ENCODE assay signal across 2 cellular contexts in the genomic region with DNA sequence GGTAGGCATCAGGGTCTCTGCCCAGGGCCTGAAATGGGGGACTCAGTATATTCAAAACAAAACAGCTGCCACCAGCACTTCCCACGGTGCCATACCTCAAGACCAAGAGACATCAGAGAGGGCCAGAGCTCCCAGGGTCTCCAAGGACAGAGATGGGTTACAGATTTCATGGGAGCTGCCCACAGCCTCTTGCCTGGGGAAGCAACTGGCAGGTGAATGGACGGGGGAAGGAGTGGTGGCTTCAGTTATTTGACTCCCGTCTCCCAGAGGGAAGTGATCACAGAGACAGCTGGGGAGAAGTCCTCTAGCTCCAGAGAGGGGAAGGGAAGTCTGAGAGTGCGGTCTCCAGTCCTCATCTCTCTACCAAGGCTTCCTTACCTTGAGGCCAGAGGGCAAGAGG.
TF ChIP-seq lines count a peak whose summit lies in the region.

No MANE protein-coding gene starts in this region.

TF ChIP-seq in SK-N-SH, 30 proteins besides CTCF, POLR2A, EP300 and RAD21 (continued from another document):
- TF ChIP-seq, protein P1, sequence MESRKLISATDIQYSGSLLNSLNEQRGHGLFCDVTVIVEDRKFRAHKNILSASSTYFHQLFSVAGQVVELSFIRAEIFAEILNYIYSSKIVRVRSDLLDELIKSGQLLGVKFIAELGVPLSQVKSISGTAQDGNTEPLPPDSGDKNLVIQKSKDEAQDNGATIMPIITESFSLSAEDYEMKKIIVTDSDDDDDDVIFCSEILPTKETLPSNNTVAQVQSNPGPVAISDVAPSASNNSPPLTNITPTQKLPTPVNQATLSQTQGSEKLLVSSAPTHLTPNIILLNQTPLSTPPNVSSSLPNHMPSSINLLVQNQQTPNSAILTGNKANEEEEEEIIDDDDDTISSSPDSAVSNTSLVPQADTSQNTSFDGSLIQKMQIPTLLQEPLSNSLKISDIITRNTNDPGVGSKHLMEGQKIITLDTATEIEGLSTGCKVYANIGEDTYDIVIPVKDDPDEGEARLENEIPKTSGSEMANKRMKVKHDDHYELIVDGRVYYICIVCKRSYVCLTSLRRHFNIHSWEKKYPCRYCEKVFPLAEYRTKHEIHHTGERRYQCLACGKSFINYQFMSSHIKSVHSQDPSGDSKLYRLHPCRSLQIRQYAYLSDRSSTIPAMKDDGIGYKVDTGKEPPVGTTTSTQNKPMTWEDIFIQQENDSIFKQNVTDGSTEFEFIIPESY (IDR thresholded peaks at IDR 0.05; ENCODE audit: borderline replicate concordance, low read depth): no peak
- no peak for TF ChIP-seq NRF1 (IDR thresholded peaks at IDR 0.05; ENCODE audit: low read depth, low read length)
- TF ChIP-seq MEF2A (IDR thresholded peaks at IDR 0.05; ENCODE audit: borderline replicate concordance, low read depth): no peak
- TF ChIP-seq, protein P2, sequence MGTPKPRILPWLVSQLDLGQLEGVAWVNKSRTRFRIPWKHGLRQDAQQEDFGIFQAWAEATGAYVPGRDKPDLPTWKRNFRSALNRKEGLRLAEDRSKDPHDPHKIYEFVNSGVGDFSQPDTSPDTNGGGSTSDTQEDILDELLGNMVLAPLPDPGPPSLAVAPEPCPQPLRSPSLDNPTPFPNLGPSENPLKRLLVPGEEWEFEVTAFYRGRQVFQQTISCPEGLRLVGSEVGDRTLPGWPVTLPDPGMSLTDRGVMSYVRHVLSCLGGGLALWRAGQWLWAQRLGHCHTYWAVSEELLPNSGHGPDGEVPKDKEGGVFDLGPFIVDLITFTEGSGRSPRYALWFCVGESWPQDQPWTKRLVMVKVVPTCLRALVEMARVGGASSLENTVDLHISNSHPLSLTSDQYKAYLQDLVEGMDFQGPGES (IDR thresholded peaks at IDR 0.05; ENCODE audit: low read depth, low read length): no peak
- TF ChIP-seq ELF1 (IDR thresholded peaks at IDR 0.05): no peak
- no peak for TF ChIP-seq RCOR1 (IDR thresholded peaks at IDR 0.05; ENCODE audit: low read length)
- no peak for TF ChIP-seq RXRA (IDR thresholded peaks at IDR 0.05; ENCODE audit: borderline replicate concordance, low read depth)
- TF ChIP-seq CHD2 (IDR thresholded peaks at IDR 0.05; ENCODE audit: low read length, partially characterized antibody): no peak
- TF ChIP-seq, protein P3, sequence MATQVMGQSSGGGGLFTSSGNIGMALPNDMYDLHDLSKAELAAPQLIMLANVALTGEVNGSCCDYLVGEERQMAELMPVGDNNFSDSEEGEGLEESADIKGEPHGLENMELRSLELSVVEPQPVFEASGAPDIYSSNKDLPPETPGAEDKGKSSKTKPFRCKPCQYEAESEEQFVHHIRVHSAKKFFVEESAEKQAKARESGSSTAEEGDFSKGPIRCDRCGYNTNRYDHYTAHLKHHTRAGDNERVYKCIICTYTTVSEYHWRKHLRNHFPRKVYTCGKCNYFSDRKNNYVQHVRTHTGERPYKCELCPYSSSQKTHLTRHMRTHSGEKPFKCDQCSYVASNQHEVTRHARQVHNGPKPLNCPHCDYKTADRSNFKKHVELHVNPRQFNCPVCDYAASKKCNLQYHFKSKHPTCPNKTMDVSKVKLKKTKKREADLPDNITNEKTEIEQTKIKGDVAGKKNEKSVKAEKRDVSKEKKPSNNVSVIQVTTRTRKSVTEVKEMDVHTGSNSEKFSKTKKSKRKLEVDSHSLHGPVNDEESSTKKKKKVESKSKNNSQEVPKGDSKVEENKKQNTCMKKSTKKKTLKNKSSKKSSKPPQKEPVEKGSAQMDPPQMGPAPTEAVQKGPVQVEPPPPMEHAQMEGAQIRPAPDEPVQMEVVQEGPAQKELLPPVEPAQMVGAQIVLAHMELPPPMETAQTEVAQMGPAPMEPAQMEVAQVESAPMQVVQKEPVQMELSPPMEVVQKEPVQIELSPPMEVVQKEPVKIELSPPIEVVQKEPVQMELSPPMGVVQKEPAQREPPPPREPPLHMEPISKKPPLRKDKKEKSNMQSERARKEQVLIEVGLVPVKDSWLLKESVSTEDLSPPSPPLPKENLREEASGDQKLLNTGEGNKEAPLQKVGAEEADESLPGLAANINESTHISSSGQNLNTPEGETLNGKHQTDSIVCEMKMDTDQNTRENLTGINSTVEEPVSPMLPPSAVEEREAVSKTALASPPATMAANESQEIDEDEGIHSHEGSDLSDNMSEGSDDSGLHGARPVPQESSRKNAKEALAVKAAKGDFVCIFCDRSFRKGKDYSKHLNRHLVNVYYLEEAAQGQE (IDR thresholded peaks at IDR 0.05; ENCODE audit: low read depth, low read length): no peak
- no peak for TF ChIP-seq FOSL2 (IDR thresholded peaks at IDR 0.05; ENCODE audit: borderline replicate concordance, low read depth)

TF ChIP-seq in SK-N-SH treated with all-trans-retinoic acid at 6 μM for 48 hours, 23 proteins besides CTCF, POLR2A, EP300 and RAD21:
- TF ChIP-seq, protein P4, sequence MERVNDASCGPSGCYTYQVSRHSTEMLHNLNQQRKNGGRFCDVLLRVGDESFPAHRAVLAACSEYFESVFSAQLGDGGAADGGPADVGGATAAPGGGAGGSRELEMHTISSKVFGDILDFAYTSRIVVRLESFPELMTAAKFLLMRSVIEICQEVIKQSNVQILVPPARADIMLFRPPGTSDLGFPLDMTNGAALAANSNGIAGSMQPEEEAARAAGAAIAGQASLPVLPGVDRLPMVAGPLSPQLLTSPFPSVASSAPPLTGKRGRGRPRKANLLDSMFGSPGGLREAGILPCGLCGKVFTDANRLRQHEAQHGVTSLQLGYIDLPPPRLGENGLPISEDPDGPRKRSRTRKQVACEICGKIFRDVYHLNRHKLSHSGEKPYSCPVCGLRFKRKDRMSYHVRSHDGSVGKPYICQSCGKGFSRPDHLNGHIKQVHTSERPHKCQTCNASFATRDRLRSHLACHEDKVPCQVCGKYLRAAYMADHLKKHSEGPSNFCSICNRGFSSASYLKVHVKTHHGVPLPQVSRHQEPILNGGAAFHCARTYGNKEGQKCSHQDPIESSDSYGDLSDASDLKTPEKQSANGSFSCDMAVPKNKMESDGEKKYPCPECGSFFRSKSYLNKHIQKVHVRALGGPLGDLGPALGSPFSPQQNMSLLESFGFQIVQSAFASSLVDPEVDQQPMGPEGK (CRISPR knock-in tag; IDR thresholded peaks at IDR 0.05; ENCODE audit: borderline replicate concordance): no peak
- TF ChIP-seq, protein P5, sequence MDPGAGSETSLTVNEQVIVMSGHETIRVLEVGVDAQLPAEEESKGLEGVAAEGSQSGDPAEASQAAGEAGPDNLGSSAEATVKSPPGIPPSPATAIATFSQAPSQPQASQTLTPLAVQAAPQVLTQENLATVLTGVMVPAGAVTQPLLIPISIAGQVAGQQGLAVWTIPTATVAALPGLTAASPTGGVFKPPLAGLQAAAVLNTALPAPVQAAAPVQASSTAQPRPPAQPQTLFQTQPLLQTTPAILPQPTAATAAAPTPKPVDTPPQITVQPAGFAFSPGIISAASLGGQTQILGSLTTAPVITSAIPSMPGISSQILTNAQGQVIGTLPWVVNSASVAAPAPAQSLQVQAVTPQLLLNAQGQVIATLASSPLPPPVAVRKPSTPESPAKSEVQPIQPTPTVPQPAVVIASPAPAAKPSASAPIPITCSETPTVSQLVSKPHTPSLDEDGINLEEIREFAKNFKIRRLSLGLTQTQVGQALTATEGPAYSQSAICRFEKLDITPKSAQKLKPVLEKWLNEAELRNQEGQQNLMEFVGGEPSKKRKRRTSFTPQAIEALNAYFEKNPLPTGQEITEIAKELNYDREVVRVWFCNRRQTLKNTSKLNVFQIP (CRISPR knock-in tag; IDR thresholded peaks at IDR 0.05; ENCODE audit: borderline replicate concordance, low read depth): no peak
